In the genomic region with DNA sequence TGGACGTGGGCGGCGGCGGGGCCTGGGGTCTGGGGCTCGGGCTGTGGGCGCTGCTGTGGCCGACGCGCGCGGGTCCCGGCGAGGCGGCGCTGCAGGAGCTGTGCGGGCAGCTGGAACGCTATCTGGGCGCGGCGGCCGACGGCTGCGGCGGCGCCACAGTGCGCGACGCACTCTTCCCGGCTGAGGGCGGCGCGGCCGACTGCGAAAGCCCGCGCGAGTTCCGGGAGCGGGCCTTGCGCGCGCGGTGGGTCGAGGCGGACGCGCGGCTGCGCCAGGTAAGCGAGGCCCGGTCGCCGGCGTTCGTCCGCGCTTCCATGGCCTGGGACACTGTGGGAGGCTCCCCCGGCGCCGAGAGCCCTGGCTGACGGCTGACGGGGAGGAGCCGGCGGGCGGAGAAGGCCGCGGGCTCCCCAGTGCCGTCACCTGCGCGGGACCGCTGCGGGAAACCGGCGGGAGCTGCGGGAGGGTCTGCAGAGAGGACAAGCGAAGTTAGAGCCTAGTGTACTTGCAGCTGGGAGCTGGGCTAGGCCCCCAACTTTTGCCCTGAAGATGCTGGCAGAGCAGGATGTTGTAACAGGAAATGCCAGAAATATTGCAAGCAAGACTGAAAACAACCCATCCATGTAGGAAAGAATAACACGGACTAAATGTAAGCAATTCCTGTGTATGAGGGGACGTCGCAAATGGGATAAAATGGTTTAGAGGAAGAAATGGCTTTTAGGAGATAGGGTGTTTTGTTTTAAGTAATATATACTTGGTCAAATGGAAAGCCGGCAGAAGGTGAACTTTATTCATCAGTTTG, we compare ENCODE assay signal across 8 cellular contexts. TPM values are rescaled to one million over a fixed set of nuclear protein-coding genes. Genes with fewer than 3 reads are reported as not detected.
DNase-seq lines count a peak whose midpoint lies in the region; ATAC-seq, FAIRE-seq and TF ChIP-seq lines count a peak whose summit lies in the region.

No MANE protein-coding gene starts in this region.

- H3K27me3 ChIP-seq in bronchial epithelial cell (ENCODE audit: control insufficient read depth, insufficient read depth, low read length) = no peaks in the 10 kb centered on the region

- peak overlapping the region; percentile 86 to 90 for H3K9ac ChIP-seq in kidney (ENCODE audit: low read length in 2 of 2)

- H3K4me3 ChIP-seq in bronchial epithelial cell (ENCODE audit: low read depth, low read length) (peak overlapping the region; percentile 94), kidney (ENCODE audit: low read length in 2 of 2) (peak overlapping the region; percentile 93 to 94)

- FAIRE-seq in bronchial epithelial cell (lab: Jason Lieb, UNC) (no peak), kidney (lab: Jason Lieb, UNC) (no peak)

- DNase-seq in SW 1271 (lab: John Stamatoyannopoulos, UW) (peak; percentile 18 to 75), bronchial epithelial cell (ENCODE audit: low read depth) (peak; percentile 43), kidney (peak; percentile 82), iPS-NIHi7 (ENCODE audit: extremely low spot score) (no peak)
- peak; percentile 8 for DNase-seq in stimulated activated CD8-positive, alpha-beta memory T cell treated with anti-CD3 and anti-CD28 coated beads, Interleukin-12 subunit alpha, Interleukin-12 subunit beta, amount 100 ng/mL, for 4 hours (ENCODE audit: low read depth)

- H3K4me1 ChIP-seq in kidney (ENCODE audit: control insufficient read depth in 1 of 2, insufficient read depth in 1 of 2, low read depth in 1 of 2, low read length in 2 of 2) = peaks cover 0 to 13% of the 10 kb centered on the region in 2 donors

- intact Hi-C loops in kidney (cut with DNase I) = no loop called here

- peaks cover 1% of the 10 kb centered on the region for H3K36me3 ChIP-seq in bronchial epithelial cell (ENCODE audit: control insufficient read depth, insufficient read depth, low read length)
- peaks cover 5 to 8% of the 10 kb centered on the region in 2 donors for H3K36me3 ChIP-seq in kidney (ENCODE audit: control insufficient read depth in 1 of 2, insufficient read depth in 2 of 2, low read length in 2 of 2)

- no peaks in the 10 kb centered on the region for H3K9me3 ChIP-seq in kidney (ENCODE audit: control insufficient read depth in 1 of 2, low read length in 2 of 2)

- ATAC-seq in GM19372 (IDR thresholded peaks at IDR 0.05; ENCODE audit: low read depth, unreplicated experiment) = peak; percentile 24
- ATAC-seq in HG03520 (IDR thresholded peaks at IDR 0.05; ENCODE audit: unreplicated experiment) = peak; percentile 8

- H3K27ac ChIP-seq in C4-2B (peak overlapping the region; percentile 86), kidney (ENCODE audit: low read depth in 2 of 2, low read length in 2 of 2) (peak overlapping the region; percentile 97 to 100)

- TF ChIP-seq CTCF in C4-2B (conservative IDR thresholded peaks at IDR 0.05) = peak; percentile 40
- no peak for TF ChIP-seq CTCF in bronchial epithelial cell (IDR thresholded peaks at IDR 0.05; ENCODE audit: insufficient read depth, low read length, severe bottlenecking)
- no peak for TF ChIP-seq CTCF in kidney (IDR thresholded peaks at IDR 0.05; ENCODE audit: borderline replicate concordance, extremely low read depth, insufficient read depth)

RNA-seq across cellular contexts. Expression of gene WHAMM, which starts 0.8 kb away (rescaled TPM):
- total RNA-seq in bronchial epithelial cell = 3.2 and 4.0 TPM in 2 replicates
- total RNA-seq in kidney = 13.8 TPM
- polyA plus RNA-seq in kidney (ENCODE audit: insufficient read depth, low read depth, low replicate concordance) = 4.0 TPM

RNA-seq across cellular contexts. Expression of gene FSD2, which starts 4.4 kb away (rescaled TPM):
- total RNA-seq in bronchial epithelial cell (not detected in 2 replicates), kidney (not detected)
- polyA plus RNA-seq in kidney (ENCODE audit: insufficient read depth, low read depth, low replicate concordance) = not detected
